In the genomic region with DNA sequence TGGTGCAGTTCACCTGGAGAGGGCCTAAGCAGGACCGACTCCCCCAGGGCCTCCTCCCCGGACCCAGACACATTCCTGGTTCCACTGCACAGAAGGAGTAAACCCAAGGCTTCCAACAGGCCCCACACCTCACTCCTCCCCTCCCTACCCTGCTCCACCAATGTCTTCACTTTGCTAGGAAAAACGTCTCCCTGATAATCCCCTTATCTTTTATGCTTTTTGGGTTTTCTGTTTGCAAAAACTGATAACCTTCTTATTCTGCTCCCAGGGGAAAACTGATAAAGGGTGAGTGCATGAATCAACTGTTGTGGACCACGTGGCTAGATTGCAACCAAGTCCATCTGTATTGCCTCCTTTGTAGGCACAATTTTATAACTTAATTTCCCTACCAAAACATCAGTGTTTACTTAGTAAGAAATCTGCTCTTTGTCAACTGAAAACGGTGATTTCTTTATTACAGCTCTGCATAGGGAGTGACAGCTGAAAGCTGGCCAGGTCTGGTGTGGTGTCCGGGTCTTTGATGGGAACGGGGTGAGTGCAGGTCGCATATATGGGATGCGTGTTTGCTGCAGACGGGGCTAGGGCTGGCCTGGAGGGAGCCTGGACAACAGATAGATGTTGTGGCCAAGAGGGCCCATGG, we compare ENCODE assay signal across 20 cellular contexts.
A peak's percentile ranks its signal among the peaks of the same experiment; 100 is the strongest.
DNase-seq lines count a peak whose midpoint lies in the region; ATAC-seq and TF ChIP-seq lines count a peak whose summit lies in the region.
"Had no signal": no experiment of that assay in that cellular context is flagged by ENCODE, and none has a peak within 500 bp of the region (broad histone marks: within the 10 kb centered on the region; RNA-seq: fewer than 3 reads in every experiment).

No MANE protein-coding gene starts in this region.

- peaks cover 72% of the 10 kb centered on the region for H3K4me1 Mint-ChIP-seq in type B pancreatic cell (ENCODE audit: unreplicated experiment)
- H3K4me1 Mint-ChIP-seq: CD8-positive, alpha-beta memory T cell had no signal

- H3K4me1 ChIP-seq in cardiac muscle cell (ENCODE audit: low read depth) (peaks cover 59% of the 10 kb centered on the region), heart left ventricle (peaks cover 0 to 38% (median 7%) of the 10 kb centered on the region in 12 donors), ascending aorta (peaks cover 27 to 56% of the 10 kb centered on the region in 2 donors), SJCRH30 (peaks cover 33% of the 10 kb centered on the region)
- H3K4me1 ChIP-seq: right lobe of liver had no signal

- peaks cover 13% of the 10 kb centered on the region for H3K36me3 Mint-ChIP-seq in type B pancreatic cell
- H3K36me3 Mint-ChIP-seq: CD8-positive, alpha-beta memory T cell; naive thymus-derived CD8-positive, alpha-beta T cell; stimulated activated naive B cell treated with anti-CD40 and anti-IgM and Interleukin-4, amounts not matched to agents 10 μg/mL and 1 μg/mL and 100 μg/mL, for 72 hours had no signal

- no peak for TF ChIP-seq POLR2A in heart left ventricle (IDR thresholded peaks at IDR 0.05)

- intact Hi-C loops in heart left ventricle (cut with DNase I) (loop anchor here in 1 of 10 donors (2.0 kb wide), 1 partner anchor 23 kb away; no protein-coding TSS in a partner anchor), ascending aorta (cut with DNase I) (loop anchor here (5.0 kb wide), 1 partner anchor 36 kb away; no protein-coding TSS in a partner anchor)

- no peak for TF ChIP-seq CTCF in cardiac muscle cell (IDR thresholded peaks at IDR 0.05; ENCODE audit: low read depth, low read length)
- TF ChIP-seq CTCF in heart left ventricle (IDR thresholded peaks at IDR 0.05), result no peak
- no peak for TF ChIP-seq CTCF in ascending aorta (IDR thresholded peaks at IDR 0.05)
- no peak for TF ChIP-seq CTCF in type B pancreatic cell (conservative IDR thresholded peaks at IDR 0.05)

- no peaks in the 10 kb centered on the region for H3K9me3 ChIP-seq in cardiac muscle cell (ENCODE audit: low read depth)
- H3K9me3 ChIP-seq in heart left ventricle, result no peaks in the 10 kb centered on the region
- H3K9me3 ChIP-seq in ascending aorta, result no peaks in the 10 kb centered on the region
- H3K9me3 ChIP-seq in SJCRH30 (replicated peaks), result no peaks in the 10 kb centered on the region
- H3K9me3 ChIP-seq: right lobe of liver had no signal

- H3K4me3 ChIP-seq in cardiac muscle cell (no peak overlapping the region), heart left ventricle (no peak overlapping the region), ascending aorta (no peak overlapping the region), SJCRH30 (no peak overlapping the region)
- H3K4me3 ChIP-seq: right lobe of liver had no signal

- WGBS in heart left ventricle, 4 donors, result 38 to 50% (median 43%) methylated on average over 10 of the region's 10 CpGs

- H3K4me3 Mint-ChIP-seq in type B pancreatic cell, result peak overlapping the region; percentile 7
- H3K4me3 Mint-ChIP-seq: activated T-helper 1 cell treated with anti-CD3 and anti-CD28 coated beads, Interleukin-12 subunit alpha, Interleukin-12 subunit beta, Interleukin-2, Interleukin-4 antibody, amounts not matched to agents 30 ng/mL and 10 ng/mL and 1 ng/mL, durations not matched to agents 14 hours and 24 hours and 36 hours; CD8-positive, alpha-beta memory T cell; effector memory CD8-positive, alpha-beta T cell; stimulated activated naive B cell treated with anti-CD40 and anti-IgM and Interleukin-4, amounts not matched to agents 10 μg/mL and 1 μg/mL and 100 μg/mL, for 72 hours had no signal

- peak overlapping the region; percentile 8 for H3K27ac Mint-ChIP-seq in type B pancreatic cell
- H3K27ac Mint-ChIP-seq: activated T-helper 1 cell treated with anti-CD3 and anti-CD28 coated beads, Interleukin-12 subunit alpha, Interleukin-12 subunit beta, Interleukin-2, Interleukin-4 antibody, amounts not matched to agents 30 ng/mL and 10 ng/mL and 1 ng/mL, durations not matched to agents 14 hours and 24 hours and 36 hours; CD8-positive, alpha-beta memory T cell; effector memory CD8-positive, alpha-beta T cell; stimulated activated naive B cell treated with anti-CD40 and anti-IgM and Interleukin-4, amounts not matched to agents 10 μg/mL and 1 μg/mL and 100 μg/mL, for 72 hours had no signal

- no peak for ATAC-seq in heart left ventricle
- ATAC-seq in left lobe of liver, result peak; percentile 33
- ATAC-seq: effector memory CD8-positive, alpha-beta T cell; naive thymus-derived CD8-positive, alpha-beta T cell; stimulated activated naive B cell treated with anti-CD40 and anti-IgM and Interleukin-4, amounts not matched to agents 10 μg/mL and 1 μg/mL and 100 μg/mL, for 72 hours had no signal

- H3K27me3 ChIP-seq in cardiac muscle cell, result no peaks in the 10 kb centered on the region
- H3K27me3 ChIP-seq in heart left ventricle, result no peaks in the 10 kb centered on the region
- no peaks in the 10 kb centered on the region for H3K27me3 ChIP-seq in ascending aorta
- no peaks in the 10 kb centered on the region for H3K27me3 ChIP-seq in SJCRH30
- H3K27me3 ChIP-seq: right lobe of liver had no signal

- H3K27me3 Mint-ChIP-seq in type B pancreatic cell, result peaks cover 17% of the 10 kb centered on the region
- H3K27me3 Mint-ChIP-seq: CD8-positive, alpha-beta memory T cell had no signal

- peaks cover 4% of the 10 kb centered on the region for H3K9me3 Mint-ChIP-seq in type B pancreatic cell
- H3K9me3 Mint-ChIP-seq: activated T-helper 1 cell treated with anti-CD3 and anti-CD28 coated beads, Interleukin-12 subunit alpha, Interleukin-12 subunit beta, Interleukin-2, Interleukin-4 antibody, amounts not matched to agents 30 ng/mL and 10 ng/mL and 1 ng/mL, durations not matched to agents 14 hours and 24 hours and 36 hours; naive thymus-derived CD8-positive, alpha-beta T cell had no signal

- H3K27ac ChIP-seq in cardiac muscle cell (peak overlapping the region; percentile 92), heart left ventricle (peak overlapping the region in 1 of 12 donors; percentile 51), ascending aorta (peak overlapping the region; percentile 48 to 76), SJCRH30 (no peak overlapping the region)
- H3K27ac ChIP-seq: right lobe of liver had no signal

- DNase-seq in cardiac muscle cell (ENCODE audit: low read depth in 1 of 2, low spot score in 1 of 2), result peak in 1 of 2 donors; percentile 49
- DNase-seq in heart left ventricle, result no peak
- no peak for DNase-seq in ascending aorta (ENCODE audit: low spot score in 2 of 2)
- no peak for DNase-seq in left lobe of liver (ENCODE audit: low spot score)
- DNase-seq in type B pancreatic cell (ENCODE audit: extremely low spot score, unreplicated experiment), result no peak
- DNase-seq in dermis blood vessel endothelial cell, result no peak
- DNase-seq in SJCRH30, result no peak
- no peak for DNase-seq in hepatic stellate cell (ENCODE audit: low spot score)
- DNase-seq: 8988T; activated CD4-positive, alpha-beta T cell treated with anti-CD3 and anti-CD28 coated beads, Interleukin-2, amount 50 U/mL, for 48 hours; CD8-positive, alpha-beta memory T cell; effector memory CD8-positive, alpha-beta T cell; GDM1; naive thymus-derived CD8-positive, alpha-beta T cell; NCI-H1436; NCI-H446 treated with DMSO at 0.1 percent for 48 hours; right lobe of liver; stimulated activated naive B cell treated with anti-CD40 and anti-IgM and Interleukin-4, amounts not matched to agents 10 μg/mL and 1 μg/mL and 100 μg/mL, for 72 hours; T1000 had no signal

- no peaks in the 10 kb centered on the region for H3K36me3 ChIP-seq in cardiac muscle cell
- no peaks in the 10 kb centered on the region for H3K36me3 ChIP-seq in heart left ventricle
- H3K36me3 ChIP-seq in ascending aorta, result no peaks in the 10 kb centered on the region
- H3K36me3 ChIP-seq in SJCRH30, result no peaks in the 10 kb centered on the region
- H3K36me3 ChIP-seq: right lobe of liver had no signal
